In genomic region chr10:26214538-26215461, GRCh38 we compare ENCODE assay signal across 2 cellular contexts.
TF ChIP-seq lines count a peak whose summit lies in the region.

No MANE protein-coding gene starts in this region.

TF ChIP-seq in SK-N-SH, 30 proteins besides CTCF, POLR2A, EP300 and RAD21 (continued from another document):
- no peak for TF ChIP-seq REST (IDR thresholded peaks at IDR 0.05; ENCODE audit: low read depth, low read length)
- no peak for TF ChIP-seq ZBTB33 (IDR thresholded peaks at IDR 0.05; ENCODE audit: borderline replicate concordance, low read depth)
- no peak for TF ChIP-seq YY1 (IDR thresholded peaks at IDR 0.05; ENCODE audit: low read depth)
- TF ChIP-seq EZH2phosphoT487 (IDR thresholded peaks at IDR 0.05; ENCODE audit: borderline replicate concordance, low read depth) = no peak
- TF ChIP-seq GABPA (IDR thresholded peaks at IDR 0.05; ENCODE audit: low read depth) = no peak
- TF ChIP-seq MAX (IDR thresholded peaks at IDR 0.05; ENCODE audit: low read depth) = no peak
- TF ChIP-seq CHD2 (IDR thresholded peaks at IDR 0.05; ENCODE audit: low read length, partially characterized antibody) = no peak
- no peak for TF ChIP-seq SIN3A (IDR thresholded peaks at IDR 0.05; ENCODE audit: borderline replicate concordance, low read depth, low read length)
- no peak for TF ChIP-seq TEAD4 (IDR thresholded peaks at IDR 0.05; ENCODE audit: borderline replicate concordance, insufficient read depth)
- no peak for TF ChIP-seq TAF1 (IDR thresholded peaks at IDR 0.05; ENCODE audit: borderline replicate concordance, low read depth, low read length)
- no peak for TF ChIP-seq SMC3 (IDR thresholded peaks at IDR 0.05; ENCODE audit: low read depth, low read length)
- no peak for TF ChIP-seq NFIC (IDR thresholded peaks at IDR 0.05; ENCODE audit: borderline replicate concordance)
- no peak for TF ChIP-seq JUND (IDR thresholded peaks at IDR 0.05)
- no peak for TF ChIP-seq USF2 (IDR thresholded peaks at IDR 0.05; ENCODE audit: borderline replicate concordance, low read depth, low read length)
- TF ChIP-seq TCF12 (IDR thresholded peaks at IDR 0.05) = no peak
- no peak for TF ChIP-seq MXI1 (IDR thresholded peaks at IDR 0.05; ENCODE audit: low read depth, low read length)
TF ChIP-seq in SK-N-SH: peak in this region for 0.

TF ChIP-seq in SK-N-SH treated with all-trans-retinoic acid at 6 μM for 48 hours, 23 proteins besides CTCF, POLR2A, EP300 and RAD21 (continued from another document):
- TF ChIP-seq ZNF8 (CRISPR knock-in tag; IDR thresholded peaks at IDR 0.05) (no peak), ISL1 (CRISPR knock-in tag; IDR thresholded peaks at IDR 0.05) (no peak), ARNTL (CRISPR knock-in tag; IDR thresholded peaks at IDR 0.05; ENCODE audit: borderline replicate concordance, low read depth) (no peak)
